34 cellular contexts compared by ENCODE assay signal in the genomic region with DNA sequence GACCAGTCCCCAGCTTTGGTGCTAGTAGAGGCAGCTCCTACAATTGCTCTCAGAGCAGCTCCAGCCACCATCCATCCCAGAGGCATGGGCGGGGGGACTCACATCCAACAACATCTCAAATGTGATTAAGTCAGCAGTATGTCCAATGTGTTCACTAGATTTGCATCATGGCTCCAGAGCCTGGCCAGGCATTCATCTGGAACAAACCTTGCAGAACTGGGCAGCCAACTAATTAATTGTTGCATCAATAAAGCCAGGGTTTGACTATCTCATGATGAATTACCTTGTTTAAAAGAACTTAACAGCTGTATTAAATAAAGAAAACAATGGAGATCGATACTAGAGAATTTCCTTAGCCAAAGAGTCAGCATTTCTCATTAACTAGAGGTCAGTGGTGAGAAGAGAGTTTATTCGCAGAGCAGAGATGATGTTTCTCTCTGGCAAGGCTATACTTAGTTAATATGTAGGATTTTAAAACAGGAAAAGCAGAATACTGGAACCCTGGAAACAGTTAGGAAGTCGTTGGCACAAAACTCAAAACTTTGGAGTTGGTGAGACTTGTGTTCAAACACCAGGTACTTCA.
"Had no signal": no experiment of that assay in that cellular context is flagged by ENCODE, and none has a peak within 500 bp of the region (broad histone marks: within the 10 kb centered on the region; RNA-seq: fewer than 3 reads in every experiment).

No MANE protein-coding gene starts in this region.

- H3K4me3 ChIP-seq: adrenal gland, cardiac muscle cell had no signal

- H3K36me3 ChIP-seq: adrenal gland, cardiac muscle cell had no signal

- ATAC-seq: activated CD8-positive, alpha-beta T cell treated with anti-CD3 and anti-CD28 coated beads for 36 hours; activated naive CD4-positive, alpha-beta T cell treated with anti-CD3 and anti-CD28 coated beads, Interleukin-2, amount 50 U/mL, for 72 hours; activated T-cell treated with anti-CD3 and anti-CD28 coated beads, Interleukin-2, amount 50 U/mL, for 4 hours; activated T-cell treated with anti-CD3 and anti-CD28 coated beads, Interleukin-2, amount 50 U/mL, for 72 hours; activated T-helper 17 cell treated with anti-CD3 and anti-CD28 coated beads, Interleukin-2, amount 50 U/mL, for 72 hours had no signal

- DNase-seq: activated B cell treated with CpG ODN at 0.5 μM for 24 hours; activated CD4-positive, alpha-beta memory T cell treated with anti-CD3 and anti-CD28 coated beads for 36 hours; activated CD4-positive, alpha-beta T cell treated with anti-CD3 and anti-CD28 coated beads for 4 hours; activated CD4-positive, alpha-beta T cell treated with anti-CD3 and anti-CD28 coated beads, Interleukin-2, amount 10 ng/mL, durations not matched to agents 24 days and 14 days; activated CD4-positive, alpha-beta T cell treated with anti-CD3 and anti-CD28 coated beads, Interleukin-2, amount 50 U/mL, for 1 hour; activated CD4-positive, alpha-beta T cell treated with anti-CD3 and anti-CD28 coated beads, Interleukin-2, amount 50 U/mL, for 4 hours; activated CD4-positive, CD25-positive, alpha-beta regulatory T cell treated with anti-CD3 and anti-CD28 coated beads, Interleukin-2, amount 50 U/mL, for 72 hours; activated CD8-positive, alpha-beta memory T cell treated with anti-CD3 and anti-CD28 coated beads, Interleukin-2, amount 50 U/mL, for 4 hours; activated CD8-positive, alpha-beta T cell treated with anti-CD3 and anti-CD28 coated beads for 36 hours; activated effector memory CD4-positive, alpha-beta T cell treated with anti-CD3 and anti-CD28 coated beads, Interleukin-2, amount 50 U/mL, for 16 hours; activated gamma-delta T cell treated with Interleukin-2 at 50 U/mL for 16 hours; activated naive CD4-positive, alpha-beta T cell; activated naive CD4-positive, alpha-beta T cell treated with anti-CD3 and anti-CD28 coated beads for 36 hours; activated naive CD4-positive, alpha-beta T cell treated with anti-CD3 and anti-CD28 coated beads, Interleukin-2, amount 50 U/mL, for 16 hours; activated naive CD8-positive, alpha-beta T cell treated with anti-CD3 and anti-CD28 coated beads for 36 hours; activated T-cell treated with anti-CD3 and anti-CD28 coated beads for 4 hours; activated T-cell treated with anti-CD3 and anti-CD28 coated beads, Interleukin-2, amount 50 U/mL, for 1 hour; activated T-cell treated with anti-CD3 and anti-CD28 coated beads, Interleukin-2, amount 50 U/mL, for 4 hours; activated T-cell treated with anti-CD3 and anti-CD28 coated beads, Interleukin-2, amount 50 U/mL, for 72 hours; adrenal gland; amniotic stem cell; aorta; caudate nucleus; SW 1271; T-helper 1 cell; T-helper 2 cell; T-helper 9 cell had no signal

- H3K4me1 ChIP-seq: adrenal gland had no signal

- H3K27ac ChIP-seq: adrenal gland, cardiac muscle cell, VCaP had no signal

- H3K27me3 ChIP-seq: adrenal gland, cardiac muscle cell had no signal

- FAIRE-seq: astrocyte, bronchial epithelial cell, TTC549 had no signal
